In the genomic region with DNA sequence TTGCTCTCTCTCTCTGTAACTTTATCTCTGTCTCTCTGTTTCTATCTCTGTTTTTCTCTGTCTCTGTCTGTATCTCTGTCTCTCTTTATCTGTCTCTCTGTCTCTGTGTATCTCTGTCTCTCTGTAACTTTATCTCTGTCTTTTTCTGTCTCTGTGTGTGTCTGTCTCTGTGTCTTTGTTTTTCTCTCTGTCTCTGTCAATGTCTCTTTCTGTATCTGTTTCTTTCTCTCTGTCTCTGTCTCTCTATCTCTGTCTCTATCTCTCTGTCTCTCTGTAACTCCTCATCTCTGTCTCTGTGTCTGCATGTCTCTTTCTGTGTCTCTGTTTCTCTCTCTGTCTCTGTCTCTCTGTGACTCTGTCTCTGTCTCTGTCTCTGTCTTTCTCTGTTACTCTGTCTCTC, we compare ENCODE assay signal across 2 cellular contexts.
TF ChIP-seq lines count a peak whose summit lies in the region.

No MANE protein-coding gene starts in this region.

TF ChIP-seq in GM12878, 131 proteins besides CTCF, POLR2A, EP300 and RAD21:
- no peak for TF ChIP-seq SP1 (IDR thresholded peaks at IDR 0.05; ENCODE audit: low read depth, low read length)
- no peak for TF ChIP-seq IKZF1 (conservative IDR thresholded peaks at IDR 0.05)
- TF ChIP-seq DPF2 (IDR thresholded peaks at IDR 0.05) = no peak
- TF ChIP-seq NBN (IDR thresholded peaks at IDR 0.05) = 0 out of 2 replicates have a peak, but pooled peaks have one; percentile 61
- TF ChIP-seq MXI1 (IDR thresholded peaks at IDR 0.05; ENCODE audit: low read depth, low read length) = no peak
- no peak for TF ChIP-seq SMAD5 (IDR thresholded peaks at IDR 0.05; ENCODE audit: low read depth)
- no peak for TF ChIP-seq STAT1 (conservative IDR thresholded peaks at IDR 0.05)
- TF ChIP-seq ASH2L (IDR thresholded peaks at IDR 0.05; ENCODE audit: borderline replicate concordance, low read depth) = no peak
- TF ChIP-seq SMAD1 (IDR thresholded peaks at IDR 0.05; ENCODE audit: low read depth, partially characterized antibody) = peak; percentile 25
- no peak for TF ChIP-seq PML (IDR thresholded peaks at IDR 0.05; ENCODE audit: low read length)
- TF ChIP-seq ZSCAN29 (IDR thresholded peaks at IDR 0.05) = no peak
- TF ChIP-seq, protein P1, sequence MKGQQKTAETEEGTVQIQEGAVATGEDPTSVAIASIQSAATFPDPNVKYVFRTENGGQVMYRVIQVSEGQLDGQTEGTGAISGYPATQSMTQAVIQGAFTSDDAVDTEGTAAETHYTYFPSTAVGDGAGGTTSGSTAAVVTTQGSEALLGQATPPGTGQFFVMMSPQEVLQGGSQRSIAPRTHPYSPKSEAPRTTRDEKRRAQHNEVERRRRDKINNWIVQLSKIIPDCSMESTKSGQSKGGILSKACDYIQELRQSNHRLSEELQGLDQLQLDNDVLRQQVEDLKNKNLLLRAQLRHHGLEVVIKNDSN (IDR thresholded peaks at IDR 0.05; ENCODE audit: borderline replicate concordance, extremely low read length, insufficient read depth, low read depth, low read length) = no peak
- TF ChIP-seq BMI1 (IDR thresholded peaks at IDR 0.05; ENCODE audit: borderline replicate concordance) = no peak
- TF ChIP-seq HDAC2 (IDR thresholded peaks at IDR 0.05) = no peak
- TF ChIP-seq SRF (IDR thresholded peaks at IDR 0.05; ENCODE audit: low read depth in 2 of 2, low read length in 2 of 2) = no peak

TF ChIP-seq in GM23338, 12 proteins besides CTCF, POLR2A, EP300 and RAD21:
- TF ChIP-seq CREB1 (CRISPR knock-in tag; IDR thresholded peaks at IDR 0.05; ENCODE audit: low read depth) = no peak
